Comparison of ENCODE assay signal across 1 cellular context in genomic region chr10:11610855-11611247, GRCh38.
TF ChIP-seq lines count a peak whose summit lies in the region.

No MANE protein-coding gene starts in this region.

TF ChIP-seq in K562, 482 proteins besides CTCF, POLR2A, EP300 and RAD21 (continued from another document):
- TF ChIP-seq KLF13 (tag; IDR thresholded peaks at IDR 0.05; ENCODE audit: borderline replicate concordance, low read depth) (no peak), HNRNPH1 (optimal IDR thresholded peaks at IDR 0.05; ENCODE audit: low read depth, low read length) (no peak), RCOR1 (IDR thresholded peaks at IDR 0.05; ENCODE audit: borderline replicate concordance in 1 of 2, low read depth in 2 of 2, low read length in 2 of 2) (no peak), RBM14 (IDR thresholded peaks at IDR 0.05; ENCODE audit: borderline replicate concordance, insufficient read depth, low read depth, low read length) (no peak), OTX1 (CRISPR knock-in tag; IDR thresholded peaks at IDR 0.05) (no peak), ZFP30 (CRISPR knock-in tag; IDR thresholded peaks at IDR 0.05; ENCODE audit: borderline replicate concordance) (no peak), SIX5 (IDR thresholded peaks at IDR 0.05; ENCODE audit: borderline replicate concordance in 1 of 2, insufficient read depth in 1 of 2, low read depth in 1 of 2, low read length in 2 of 2) (no peak), PHF8 (IDR thresholded peaks at IDR 0.05; ENCODE audit: borderline replicate concordance, low read length) (no peak), RNF2 (IDR thresholded peaks at IDR 0.05) (no peak), TBP (optimal IDR thresholded peaks at IDR 0.05; ENCODE audit: low read depth, low read length) (no peak), ZNF699 (CRISPR knock-in tag; IDR thresholded peaks at IDR 0.05; ENCODE audit: insufficient replicate concordance) (no peak), ILF3 (IDR thresholded peaks at IDR 0.05; ENCODE audit: borderline replicate concordance) (no peak), CHD1 (IDR thresholded peaks at IDR 0.05; ENCODE audit: low read length) (peak; percentile 80), ZNF696 (CRISPR knock-in tag; conservative IDR thresholded peaks at IDR 0.05) (no peak), ZNF695 (CRISPR knock-in tag; IDR thresholded peaks at IDR 0.05) (no peak), MLLT1 (IDR thresholded peaks at IDR 0.05) (0 out of 4 replicates have a peak, but pooled peaks of 1 of the 2 experiments have one; percentile 19), SREBF1 (IDR thresholded peaks at IDR 0.05; ENCODE audit: borderline replicate concordance, low read depth, low read length) (no peak), ZNF41 (CRISPR knock-in tag; conservative IDR thresholded peaks at IDR 0.05) (no peak), ZNF217 (CRISPR knock-in tag; IDR thresholded peaks at IDR 0.05) (no peak), MNT (conservative IDR thresholded peaks at IDR 0.05) (peak; percentile 14 to 24; a peak in 2 of 4 replicates), RREB1 (CRISPR knock-in tag; IDR thresholded peaks at IDR 0.05) (0 out of 2 replicates have a peak, but pooled peaks have one; percentile 21), ZBTB17 (CRISPR knock-in tag; IDR thresholded peaks at IDR 0.05) (no peak), PRPF4 (IDR thresholded peaks at IDR 0.05; ENCODE audit: insufficient read depth, low read depth, low read length, poor library complexity, severe bottlenecking) (no peak), ZNF75A (CRISPR knock-in tag; IDR thresholded peaks at IDR 0.05) (no peak), TEAD4 (IDR thresholded peaks at IDR 0.05; ENCODE audit: low read length) (no peak), TEAD4 (CRISPR knock-in tag; IDR thresholded peaks at IDR 0.05; ENCODE audit: borderline replicate concordance) (no peak), PCBP2 (IDR thresholded peaks at IDR 0.05; ENCODE audit: low read depth, low read length, poor library complexity, severe bottlenecking) (no peak), MYNN (IDR thresholded peaks at IDR 0.05) (no peak), MYNN (CRISPR knock-in tag; IDR thresholded peaks at IDR 0.05) (no peak), KAT7 (CRISPR knock-in tag; IDR thresholded peaks at IDR 0.05; ENCODE audit: borderline replicate concordance) (no peak)
- TF ChIP-seq, protein P1, sequence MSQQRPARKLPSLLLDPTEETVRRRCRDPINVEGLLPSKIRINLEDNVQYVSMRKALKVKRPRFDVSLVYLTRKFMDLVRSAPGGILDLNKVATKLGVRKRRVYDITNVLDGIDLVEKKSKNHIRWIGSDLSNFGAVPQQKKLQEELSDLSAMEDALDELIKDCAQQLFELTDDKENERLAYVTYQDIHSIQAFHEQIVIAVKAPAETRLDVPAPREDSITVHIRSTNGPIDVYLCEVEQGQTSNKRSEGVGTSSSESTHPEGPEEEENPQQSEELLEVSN (IDR thresholded peaks at IDR 0.05; ENCODE audit: borderline replicate concordance in 1 of 2, extremely low read depth in 1 of 2, insufficient read depth in 1 of 2, insufficient read length in 1 of 2, low read depth in 1 of 2, low read length in 1 of 2, poor library complexity in 1 of 2, severe bottlenecking in 1 of 2): peak in 1 of 2 experiments; percentile 14
- TF ChIP-seq, protein P2, sequence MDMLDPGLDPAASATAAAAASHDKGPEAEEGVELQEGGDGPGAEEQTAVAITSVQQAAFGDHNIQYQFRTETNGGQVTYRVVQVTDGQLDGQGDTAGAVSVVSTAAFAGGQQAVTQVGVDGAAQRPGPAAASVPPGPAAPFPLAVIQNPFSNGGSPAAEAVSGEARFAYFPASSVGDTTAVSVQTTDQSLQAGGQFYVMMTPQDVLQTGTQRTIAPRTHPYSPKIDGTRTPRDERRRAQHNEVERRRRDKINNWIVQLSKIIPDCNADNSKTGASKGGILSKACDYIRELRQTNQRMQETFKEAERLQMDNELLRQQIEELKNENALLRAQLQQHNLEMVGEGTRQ (CRISPR knock-in tag; IDR thresholded peaks at IDR 0.05): no peak
